In genomic region chr15:39360417-39360816, GRCh38 we compare ENCODE assay signal across 1 cellular context.
TF ChIP-seq lines count a peak whose summit lies in the region.

No MANE protein-coding gene starts in this region.

TF ChIP-seq in HepG2, 621 proteins besides CTCF, POLR2A, EP300 and RAD21 (continued from another document):
- TF ChIP-seq ARID3A (IDR thresholded peaks at IDR 0.05; ENCODE audit: low read depth, low read length) (peak; percentile 47; the same call in 1 of the 2 replicates), RAD51 (IDR thresholded peaks at IDR 0.05; ENCODE audit: borderline replicate concordance) (no peak), SOX13 (IDR thresholded peaks at IDR 0.05) (no peak), SOX13 (CRISPR knock-in tag; conservative IDR thresholded peaks at IDR 0.05 in 1 of 2, IDR thresholded peaks at IDR 0.05 in 1 of 2) (peak in 1 of 2 experiments; percentile 53; a peak in 1 of 4 replicates), NCOA2 (CRISPR knock-in tag; IDR thresholded peaks at IDR 0.05) (peak; percentile 59), XRCC5 (optimal IDR thresholded peaks at IDR 0.05; ENCODE audit: low read length) (no peak), ZMYM4 (CRISPR knock-in tag; IDR thresholded peaks at IDR 0.05) (no peak), PPARG (CRISPR knock-in tag; conservative IDR thresholded peaks at IDR 0.05) (0 out of 2 replicates have a peak, but pooled peaks have one; percentile 21), TBX3 (IDR thresholded peaks at IDR 0.05; ENCODE audit: borderline replicate concordance) (no peak), ISL2 (CRISPR knock-in tag; IDR thresholded peaks at IDR 0.05) (peak; percentile 66; the same call in 1 of the 2 replicates), SOX5 (CRISPR knock-in tag; IDR thresholded peaks at IDR 0.05; ENCODE audit: borderline replicate concordance) (peak; percentile 45; the same call in 1 of the 2 replicates), TGIF2 (CRISPR knock-in tag; IDR thresholded peaks at IDR 0.05) (no peak), ZNF496 (CRISPR knock-in tag; IDR thresholded peaks at IDR 0.05; ENCODE audit: insufficient replicate concordance) (no peak), POLR2AphosphoS2 (IDR thresholded peaks at IDR 0.05; ENCODE audit: low read depth, low read length) (no peak), FOXP4 (CRISPR knock-in tag; IDR thresholded peaks at IDR 0.05) (peak; percentile 46)
